Comparison of ENCODE assay signal across 10 cellular contexts in genomic region chr3:80733522-80734176, GRCh38.
DNase-seq lines count a peak whose midpoint lies in the region; ATAC-seq and TF ChIP-seq lines count a peak whose summit lies in the region.
"Had no signal": no experiment of that assay in that cellular context is flagged by ENCODE, and none has a peak within 500 bp of the region (broad histone marks: within the 10 kb centered on the region; RNA-seq: fewer than 3 reads in every experiment).

No MANE protein-coding gene starts in this region.

- no peaks in the 10 kb centered on the region for H3K36me3 ChIP-seq in OCI-LY3 (replicated peaks; ENCODE audit: low read depth, low read length)
- H3K36me3 ChIP-seq in endodermal cell (ENCODE audit: control insufficient read depth, insufficient read depth, low read length) = no peaks in the 10 kb centered on the region
- no peaks in the 10 kb centered on the region for H3K36me3 ChIP-seq in muscle layer of duodenum (ENCODE audit: control insufficient read depth in 1 of 2, insufficient read depth in 2 of 2, low read length in 2 of 2)
- no peaks in the 10 kb centered on the region for H3K36me3 ChIP-seq in upper lobe of left lung
- H3K36me3 ChIP-seq: ovary had no signal

- H3K9me3 ChIP-seq in OCI-LY3 (ENCODE audit: insufficient read depth, low read length) = no peaks in the 10 kb centered on the region
- H3K9me3 ChIP-seq in endodermal cell (ENCODE audit: control insufficient read depth, low read length) = no peaks in the 10 kb centered on the region
- no peaks in the 10 kb centered on the region for H3K9me3 ChIP-seq in muscle layer of duodenum (ENCODE audit: control insufficient read depth in 1 of 2, low read length in 2 of 2)
- H3K9me3 ChIP-seq in upper lobe of left lung = no peaks in the 10 kb centered on the region
- H3K9me3 ChIP-seq: ovary had no signal

- H3K27me3 Mint-ChIP-seq in endodermal cell (ENCODE audit: insufficient read depth) (no peaks in the 10 kb centered on the region), CD14-positive monocyte (ENCODE audit: low read depth in 3 of 3) (no peaks in the 10 kb centered on the region)

- H3K36me3 Mint-ChIP-seq in endodermal cell (ENCODE audit: low read depth) = no peaks in the 10 kb centered on the region
- H3K36me3 Mint-ChIP-seq in CD14-positive monocyte = no peaks in the 10 kb centered on the region

- H3K4me1 ChIP-seq in OCI-LY3 (ENCODE audit: low read length) (peaks cover 11% of the 10 kb centered on the region), endodermal cell (ENCODE audit: control insufficient read depth, insufficient read depth, low read length) (no peaks in the 10 kb centered on the region), muscle layer of duodenum (ENCODE audit: control insufficient read depth in 1 of 2, insufficient read depth in 2 of 2, low read length in 2 of 2) (peaks cover 0 to 5% of the 10 kb centered on the region in 2 donors), upper lobe of left lung (no peaks in the 10 kb centered on the region)

- H3K4me1 Mint-ChIP-seq in endodermal cell (peaks cover 9% of the 10 kb centered on the region), CD14-positive monocyte (peaks cover 11% of the 10 kb centered on the region)

- 0 out of 2 replicates have a peak overlapping the region, but pooled peaks have one; percentile 2 for H3K4me3 ChIP-seq in OCI-LY3 (ENCODE audit: low read length)
- H3K4me3 ChIP-seq in endodermal cell (ENCODE audit: low read length) = peak overlapping the region; percentile 32
- H3K4me3 ChIP-seq in muscle layer of duodenum (ENCODE audit: low read depth in 1 of 2, low read length in 2 of 2) = no peak overlapping the region
- H3K4me3 ChIP-seq in upper lobe of left lung = no peak overlapping the region
- H3K4me3 ChIP-seq: ovary had no signal

- H3K79me2 ChIP-seq in OCI-LY3 (ENCODE audit: low read length) = no peaks in the 10 kb centered on the region

- no peak for TF ChIP-seq EP300 in upper lobe of left lung (IDR thresholded peaks at IDR 0.05)

- WGBS in endodermal cell (ENCODE audit: insufficient coverage in 1 of 2, insufficient read length in 1 of 2), 2 experiments = 90 to 92% methylated on average over 5 of the region's 5 CpGs
- WGBS in upper lobe of left lung, 2 donors = 15 to 16% methylated on average over 5 of the region's 5 CpGs

- TF ChIP-seq CTCF in OCI-LY3 (IDR thresholded peaks at IDR 0.05; ENCODE audit: low read depth, low read length) (no peak), endodermal cell (conservative IDR thresholded peaks at IDR 0.05) (no peak), CD14-positive monocyte (IDR thresholded peaks at IDR 0.05) (no peak), upper lobe of left lung (IDR thresholded peaks at IDR 0.05) (no peak)

- DNase-seq in GF-D8 (lab: John Stamatoyannopoulos, UW) (peak; percentile 96), endodermal cell (no peak), SHP77 (lab: John Stamatoyannopoulos, UW) (no peak), CD14-positive monocyte (ENCODE audit: low spot score) (no peak), upper lobe of left lung (no peak)
- DNase-seq: DMS79 treated with DMSO at 0.1 percent for 48 hours, ovary had no signal

- H3K27me3 ChIP-seq in OCI-LY3 (ENCODE audit: low read depth, low read length) (no peaks in the 10 kb centered on the region), endodermal cell (ENCODE audit: control insufficient read depth, insufficient read depth, low read length, poor library complexity, severe bottlenecking) (no peaks in the 10 kb centered on the region), muscle layer of duodenum (ENCODE audit: low read depth, low read length) (no peaks in the 10 kb centered on the region), upper lobe of left lung (no peaks in the 10 kb centered on the region)
- H3K27me3 ChIP-seq: ovary had no signal

- H3K27ac ChIP-seq in OCI-LY3 (ENCODE audit: low read length) = no peak overlapping the region
- no peak overlapping the region for H3K27ac ChIP-seq in endodermal cell (ENCODE audit: low read depth, low read length)
- H3K27ac ChIP-seq in muscle layer of duodenum (ENCODE audit: low read length) = peak overlapping the region; percentile 21
- H3K27ac ChIP-seq in upper lobe of left lung = no peak overlapping the region
- H3K27ac ChIP-seq: ovary had no signal

- peak overlapping the region; percentile 58 for H2AFZ ChIP-seq in OCI-LY3 (ENCODE audit: low read depth, low read length)

- no peak for TF ChIP-seq POLR2A in upper lobe of left lung (IDR thresholded peaks at IDR 0.05)

- peak overlapping the region; percentile 47 for H3K4me2 ChIP-seq in OCI-LY3 (ENCODE audit: low read length)

- ATAC-seq in GM18511 (IDR thresholded peaks at IDR 0.05; ENCODE audit: unreplicated experiment) = no peak
- no peak for ATAC-seq in upper lobe of left lung (ENCODE audit: low FRiP score in 2 of 2)

- no peak overlapping the region for H3K27ac Mint-ChIP-seq in endodermal cell
- no peak overlapping the region for H3K27ac Mint-ChIP-seq in CD14-positive monocyte

- H3K4me3 Mint-ChIP-seq in endodermal cell = no peak overlapping the region
- no peak overlapping the region for H3K4me3 Mint-ChIP-seq in CD14-positive monocyte

- H3K9ac ChIP-seq in OCI-LY3 (ENCODE audit: low read length) (no peak overlapping the region), endodermal cell (ENCODE audit: extremely low read depth, low read length, poor library complexity, severe bottlenecking) (no peak overlapping the region)

- H3K9me3 Mint-ChIP-seq in endodermal cell (no peaks in the 10 kb centered on the region), CD14-positive monocyte (peaks cover 0 to 5% (median 2%) of the 10 kb centered on the region in 7 donors)

- no peaks in the 10 kb centered on the region for H4K20me1 ChIP-seq in OCI-LY3 (ENCODE audit: insufficient read depth, low read length)

- intact Hi-C loops in CD14-positive monocyte (cut with micrococcal nuclease) = no loop called here

Comparison
In these comparisons a context has a peak if more than half of its experiments do, and no peak if none do; other contexts are left out.
1. H3K4me3 ChIP-seq: peak in OCI-LY3 (single experiment) and endodermal cell (single experiment); none in muscle layer of duodenum (0 of 2) and upper lobe of left lung (0 of 4).